Comparison of ENCODE assay signal across 22 cellular contexts in the genomic region with DNA sequence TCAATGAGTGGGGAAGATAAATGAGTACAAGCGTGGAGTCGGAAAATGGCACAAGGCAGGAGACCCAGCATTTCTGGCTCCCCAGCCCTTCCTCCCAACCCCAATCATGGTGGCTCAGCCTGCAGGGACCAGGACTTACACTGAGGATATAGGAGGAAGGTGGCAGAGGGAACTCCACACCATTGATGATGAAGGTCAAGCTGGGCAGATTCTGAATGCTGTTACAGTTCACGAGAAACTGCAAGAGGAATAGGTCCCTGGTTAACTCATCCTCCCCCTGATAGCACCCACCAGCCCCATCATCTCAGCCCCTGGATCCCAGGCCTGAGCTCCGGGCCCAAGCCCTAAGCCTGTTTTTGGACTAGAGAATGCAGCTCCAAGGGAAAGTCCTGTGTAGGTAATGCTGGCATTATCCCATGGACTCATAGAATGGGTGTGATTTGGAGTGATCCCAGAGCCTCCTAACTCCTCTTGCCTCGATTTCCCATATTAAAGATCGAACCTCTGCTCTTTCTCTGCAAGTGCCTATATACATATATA. TPM values are rescaled to one million over a fixed set of nuclear protein-coding genes. Genes with fewer than 3 reads are reported as not detected.
DNase-seq lines count a peak whose midpoint lies in the region; ATAC-seq, FAIRE-seq and TF ChIP-seq lines count a peak whose summit lies in the region.
"Had no signal": no experiment of that assay in that cellular context is flagged by ENCODE, and none has a peak within 500 bp of the region (broad histone marks: within the 10 kb centered on the region; RNA-seq: fewer than 3 reads in every experiment).

No MANE protein-coding gene starts in this region.

- no peak overlapping the region for H3K4me2 ChIP-seq in H1 (ENCODE audit: insufficient read depth in 1 of 2, low read depth in 2 of 2, low read length in 2 of 2)
- no peak overlapping the region for H3K4me2 ChIP-seq in trophoblast cell (ENCODE audit: low read length)
- H3K4me2 ChIP-seq: GM23338 had no signal

- no peaks in the 10 kb centered on the region for H3K79me1 ChIP-seq in H1 (ENCODE audit: low read depth, low read length)
- H3K79me1 ChIP-seq in trophoblast cell (ENCODE audit: low read length) = peaks cover 43% of the 10 kb centered on the region

- WGBS in H1 (ENCODE audit: extremely low coverage in 1 of 2, insufficient coverage in 1 of 2, insufficient read length in 1 of 2, insufficient replicate concordance in 2 of 2, low coverage in 1 of 2, low lambda C conversion rate in 2 of 2, missing lambda C conversion rate in 1 of 2), 2 experiments = 86% methylated on average over 6 of the region's 6 CpGs; no CpG with 5 or more reads in 1 of the 2 experiments
- WGBS in trophoblast cell (ENCODE audit: extremely low coverage, insufficient coverage, insufficient read length) = no CpG with 5 or more reads among the region's 6 CpGs
- 87 to 90% (median 89%) methylated on average over 6 of the region's 6 CpGs for WGBS in psoas muscle, 3 donors

- no peak for FAIRE-seq in H1 (lab: Jason Lieb, UNC)
- FAIRE-seq: GM12878, GM18507, H54 had no signal

- no peak for TF ChIP-seq POLR2A in H1 (IDR thresholded peaks at IDR 0.05; ENCODE audit: control extremely low read depth in 1 of 2, low read depth in 2 of 2, low read length in 2 of 2)

- POLR2A ChIA-PET in H1 (lab: Charles Lee; ENCODE audit: partially characterized antibody) = no interaction called here

- no peak overlapping the region for H4K12ac ChIP-seq in trophoblast cell (ENCODE audit: low read depth, low read length)

- no peak overlapping the region for H3K14ac ChIP-seq in H1 (ENCODE audit: insufficient read length)
- H3K14ac ChIP-seq in trophoblast cell (ENCODE audit: low read length) = no peak overlapping the region

- CTCF ChIA-PET in H1 (lab: Charles Lee; ENCODE audit: partially characterized antibody) = interaction anchor here (1.0 to 5.3 kb wide), 9 partner anchors 9 to 46 kb away, joined by 3 to 37 read pairs (median 6); a partner anchor contains a TSS

- H4K91ac ChIP-seq in H1 (replicated peaks; ENCODE audit: insufficient read length, low read length) = no peak overlapping the region
- H4K91ac ChIP-seq in trophoblast cell (ENCODE audit: low read depth, low read length) = no peak overlapping the region

- 0 out of 2 replicates have a peak overlapping the region, but pooled peaks have one; percentile 48 for H2BK20ac ChIP-seq in H1 (ENCODE audit: low read length)

- no peaks in the 10 kb centered on the region for H3K36me3 ChIP-seq in H1 (ENCODE audit: control insufficient read depth in 2 of 4, insufficient read depth in 4 of 4, low read length in 3 of 4)
- H3K36me3 ChIP-seq in lower lobe of right lung = no peaks in the 10 kb centered on the region
- H3K36me3 ChIP-seq in trophoblast cell (ENCODE audit: control insufficient read depth in 1 of 2, insufficient read depth in 2 of 2, low read length in 2 of 2) = no peaks in the 10 kb centered on the region
- no peaks in the 10 kb centered on the region for H3K36me3 ChIP-seq in psoas muscle (ENCODE audit: insufficient read depth in 1 of 2, low read depth in 1 of 2)
- H3K36me3 ChIP-seq: HAP-1 had no signal

- TF ChIP-seq EP300 in H1 (IDR thresholded peaks at IDR 0.05; ENCODE audit: borderline replicate concordance in 1 of 2, low read depth in 2 of 2, low read length in 2 of 2) = no peak

- no peak overlapping the region for H3K9ac ChIP-seq in H1 (replicated peaks in 1 of 4; ENCODE audit: extremely low read depth in 1 of 4, low read depth in 3 of 4, low read length in 3 of 4)
- no peak overlapping the region for H3K9ac ChIP-seq in trophoblast cell (ENCODE audit: low read length)

- DNase-seq in H1 (ENCODE audit: low read depth in 1 of 2, low spot score in 2 of 2) (no peak), lower lobe of right lung (peak; percentile 28), trophoblast cell (no peak), caudate nucleus (lab: John Stamatoyannopoulos, UW) (no peak), psoas muscle (no peak)
- DNase-seq: C1 segment of cervical spinal cord; Caco-2; CD8-positive, alpha-beta T cell; DMS 273 treated with DMSO at 0.1 percent for 48 hours; DMS79; EL; GDM1; HFFc6 had no signal

- H2BK15ac ChIP-seq in H1 (ENCODE audit: low read length) = no peak overlapping the region

- no peak for TF ChIP-seq RAD21 in H1 (IDR thresholded peaks at IDR 0.05 in 1 of 2, conservative IDR thresholded peaks at IDR 0.05 in 1 of 2; ENCODE audit: low read depth in 2 of 2, low read length in 2 of 2)

- ATAC-seq in lower lobe of right lung (no peak), psoas muscle (no peak), GM18861 (IDR thresholded peaks at IDR 0.05; ENCODE audit: unreplicated experiment) (no peak)
- ATAC-seq: CD8-positive, alpha-beta T cell; GM12878; GM23338 had no signal

- H2BK12ac ChIP-seq in H1 (ENCODE audit: low read depth, low read length) = no peak overlapping the region
- H2BK12ac ChIP-seq in trophoblast cell (ENCODE audit: low read length) = peak overlapping the region; percentile 15

- H3K56ac ChIP-seq in H1 (replicated peaks; ENCODE audit: insufficient read length, low read depth, low read length) = no peak overlapping the region

- H3K4me1 ChIP-seq in H1 (replicated peaks in 1 of 4; ENCODE audit: control insufficient read depth in 3 of 4, insufficient read depth in 4 of 4, low read length in 3 of 4) (peaks cover under 1 to 17% (median 12%) of the 10 kb centered on the region in 4 experiments), lower lobe of right lung (peaks cover 17% of the 10 kb centered on the region), trophoblast cell (ENCODE audit: control insufficient read depth in 1 of 2, insufficient read depth in 2 of 2, low read length in 2 of 2) (peaks cover 38 to 40% of the 10 kb centered on the region in 2 experiments), psoas muscle (peaks cover 8% of the 10 kb centered on the region)

- H4K8ac ChIP-seq in H1 (ENCODE audit: extremely low read depth, insufficient read depth, low read length) = no peak overlapping the region
- no peak overlapping the region for H4K8ac ChIP-seq in trophoblast cell (ENCODE audit: low read depth, low read length)

- H3K4me3 ChIP-seq in H1 (ENCODE audit: extremely low read depth in 1 of 4, insufficient read depth in 2 of 4, low read depth in 3 of 4, low read length in 4 of 4) (no peak overlapping the region), lower lobe of right lung (no peak overlapping the region), trophoblast cell (ENCODE audit: low read depth, low read length) (no peak overlapping the region), psoas muscle (no peak overlapping the region)
- H3K4me3 ChIP-seq: GM12878, GM23338, HAP-1 had no signal

- H4K5ac ChIP-seq in H1 (ENCODE audit: insufficient read length, low read depth, low read length) = no peak overlapping the region

- TF ChIP-seq CTCF in H1 (IDR thresholded peaks at IDR 0.05; ENCODE audit: control extremely low read depth in 1 of 3, insufficient read depth in 1 of 3, low read depth in 1 of 3, low read length in 3 of 3) (no peak), lower lobe of right lung (IDR thresholded peaks at IDR 0.05) (no peak), psoas muscle (IDR thresholded peaks at IDR 0.05) (no peak)

- H2AK5ac ChIP-seq in H1 (ENCODE audit: low read depth, low read length) (no peak overlapping the region), trophoblast cell (ENCODE audit: low read length) (no peak overlapping the region)

- H3K9me3 ChIP-seq in H1 (ENCODE audit: insufficient read depth in 2 of 2, low read depth in 1 of 2, low read length in 1 of 2) (no peaks in the 10 kb centered on the region), lower lobe of right lung (no peaks in the 10 kb centered on the region), trophoblast cell (ENCODE audit: insufficient read depth, low read depth, low read length) (no peaks in the 10 kb centered on the region), psoas muscle (no peaks in the 10 kb centered on the region)
- H3K9me3 ChIP-seq: Caco-2, HAP-1 had no signal

- H3K79me2 ChIP-seq in H1 (ENCODE audit: control insufficient read depth in 1 of 2, insufficient read depth in 2 of 2, low read length in 2 of 2) (no peaks in the 10 kb centered on the region), trophoblast cell (ENCODE audit: control insufficient read depth, insufficient read depth, low read length, poor library complexity) (peaks cover 10% of the 10 kb centered on the region)

- H2BK120ac ChIP-seq in H1 (replicated peaks; ENCODE audit: low read depth, low read length) = no peak overlapping the region
- no peak overlapping the region for H2BK120ac ChIP-seq in trophoblast cell (ENCODE audit: insufficient read depth, low read length, poor library complexity)

- H3K27ac ChIP-seq in H1 (ENCODE audit: low read depth, low read length) (no peak overlapping the region), lower lobe of right lung (no peak overlapping the region), trophoblast cell (ENCODE audit: low read depth, low read length) (no peak overlapping the region), caudate nucleus (ENCODE audit: low read depth, low read length) (no peak overlapping the region), psoas muscle (no peak overlapping the region)

- H3K23ac ChIP-seq in H1 (ENCODE audit: insufficient read length) = no peak overlapping the region
- H3K23ac ChIP-seq in trophoblast cell (ENCODE audit: low read length) = no peak overlapping the region

- intact Hi-C loops in lower lobe of right lung (cut with DNase I) (no loop called here), psoas muscle (cut with DNase I) (loop anchor here (2.0 to 5.0 kb wide), 2 partner anchors 39 to 40 kb away; a partner anchor contains a TSS)

- H3K27me3 ChIP-seq in H1 (replicated peaks in 1 of 4; ENCODE audit: control insufficient read depth in 3 of 4, extremely low read depth in 1 of 4, insufficient read depth in 3 of 4, low read length in 3 of 4) (peaks cover 0 to 8% (median 3%) of the 10 kb centered on the region in 4 experiments; a peak in 3 of 7 replicates), lower lobe of right lung (ENCODE audit: low read depth) (no peaks in the 10 kb centered on the region), trophoblast cell (ENCODE audit: insufficient read depth, low read length) (no peaks in the 10 kb centered on the region), psoas muscle (ENCODE audit: insufficient read depth in 3 of 3, low read length in 2 of 3) (no peaks in the 10 kb centered on the region)

- H3K4ac ChIP-seq in H1 (replicated peaks; ENCODE audit: insufficient read length, low read depth, low read length) (no peak overlapping the region), trophoblast cell (ENCODE audit: low read depth, low read length) (no peak overlapping the region)

- peaks cover 0 to 2% of the 10 kb centered on the region in 2 experiments for H4K20me1 ChIP-seq in H1 (replicated peaks in 1 of 2; ENCODE audit: control insufficient read depth in 1 of 2, insufficient read depth in 2 of 2, low read length in 2 of 2)

- H3K23me2 ChIP-seq in H1 (ENCODE audit: low read depth, low read length) = peaks cover 9% of the 10 kb centered on the region; the same call in 1 of the 2 replicates

- H3K18ac ChIP-seq in H1 (ENCODE audit: extremely low read depth, low read length) = no peak overlapping the region
- H3K18ac ChIP-seq in trophoblast cell (ENCODE audit: low read length) = no peak overlapping the region

- H2BK5ac ChIP-seq in H1 (ENCODE audit: low read depth, low read length) (no peak overlapping the region), trophoblast cell (ENCODE audit: low read depth, low read length, poor library complexity) (no peak overlapping the region)

- H2AFZ ChIP-seq in H1 (ENCODE audit: low read length) = no peak overlapping the region
- H2AFZ ChIP-seq in trophoblast cell (ENCODE audit: insufficient read depth, low read length, poor library complexity) = no peak overlapping the region
- H2AFZ ChIP-seq: GM23338 had no signal

RNA-seq across cellular contexts. Expression of a gene that starts 2.3 kb away (rescaled TPM):
- 2.3 and 2.4 TPM in 2 replicates for total RNA-seq in H1 (2021; fragmentation: NEBNext Ultra II Directional; extraction: Animal tissue kit (Norgen Biotek cat#: 25700))
- polyA plus RNA-seq in H1 (2011; rRNA removed) (5.9 and 6.7 TPM in 2 replicates), psoas muscle (10 to 100 TPM; 16.1 to 65.2 (median 51.6) TPM)
- 4.6 TPM for polyA plus RNA-seq in H1 (2011; cell fraction: cytosol; rRNA removed)
- 7.6 TPM for polyA plus RNA-seq in H1 (2011; cell fraction: nucleus; rRNA removed)
- polyA plus RNA-seq in H1 (2012, experiment 1 of 2) = 2.1 to 6.8 TPM (median 4.1 TPM) in 4 replicates
- polyA plus RNA-seq in H1 (2012, experiment 2 of 2) = 2.7 TPM
- 0.71 TPM for polyA plus RNA-seq in H1 (2013, experiment 1 of 2)
- 0.61 TPM for polyA plus RNA-seq in H1 (2013, experiment 2 of 2)
- polyA minus RNA-seq in H1 (2011; rRNA and poly(A)+ RNA removed) = 1.9 and 4.6 TPM in 2 replicates
- 3.2 TPM for polyA minus RNA-seq in H1 (2011; cell fraction: cytosol; rRNA and poly(A)+ RNA removed)
- 2.8 TPM for polyA minus RNA-seq in H1 (2011; cell fraction: nucleus; rRNA and poly(A)+ RNA removed)
- total RNA-seq in lower lobe of right lung (36.5 TPM), psoas muscle (10 to 100 TPM; 35.4 to 64.3 (median 39.8) TPM)
- 25.4 and 27.9 TPM in 2 replicates for polyA plus RNA-seq in trophoblast cell (2013)

RNA-seq across cellular contexts. Expression of a gene that starts 9.5 kb away (rescaled TPM):
- not detected in 2 replicates for total RNA-seq in H1 (2021; fragmentation: NEBNext Ultra II Directional; extraction: Animal tissue kit (Norgen Biotek cat#: 25700))
- polyA plus RNA-seq in H1 (2011; rRNA removed) (0.09 and 0.25 TPM in 2 replicates), psoas muscle (1 to 10 TPM in 1 of 3 donors, under 1 TPM in 1, not detected in 1; 0.48 to 1.0 TPM)
- polyA plus RNA-seq in H1 (2011; cell fraction: cytosol; rRNA removed) = 0.22 TPM
- 0.21 TPM for polyA plus RNA-seq in H1 (2011; cell fraction: nucleus; rRNA removed)
- polyA plus RNA-seq in H1 (2012, experiment 1 of 2) = 0.23 TPM in 1 of 4 replicates, not detected in the others
- polyA plus RNA-seq in H1 (2012, experiment 2 of 2) = 0.13 TPM
- 0.04 TPM for polyA plus RNA-seq in H1 (2013, experiment 1 of 2)
- 0.07 TPM for polyA plus RNA-seq in H1 (2013, experiment 2 of 2)
- not detected in 2 replicates for polyA minus RNA-seq in H1 (2011; rRNA and poly(A)+ RNA removed)
- not detected for polyA minus RNA-seq in H1 (2011; cell fraction: cytosol; rRNA and poly(A)+ RNA removed)
- not detected for polyA minus RNA-seq in H1 (2011; cell fraction: nucleus; rRNA and poly(A)+ RNA removed)
- total RNA-seq in lower lobe of right lung (947 TPM), psoas muscle (not detected)
- 14.2 and 17.6 TPM in 2 replicates for polyA plus RNA-seq in trophoblast cell (2013)
- total RNA-seq: A172; A673; CD8-positive, alpha-beta T cell; GM23338; HFFc6 had no signal
- polyA plus RNA-seq: BJ, GM12878, GM23338 had no signal

RNA-seq across cellular contexts. Expression of a gene that starts 42.0 kb away (rescaled TPM):
- total RNA-seq in H1 (2021; fragmentation: NEBNext Ultra II Directional; extraction: Animal tissue kit (Norgen Biotek cat#: 25700)) = 3.4 and 3.9 TPM in 2 replicates
- polyA plus RNA-seq in H1 (2011; rRNA removed) = 4.4 and 8.4 TPM in 2 replicates
- polyA plus RNA-seq in H1 (2011; cell fraction: cytosol; rRNA removed) = 5.4 TPM
- polyA plus RNA-seq in H1 (2011; cell fraction: nucleus; rRNA removed) = 14.9 TPM
- polyA plus RNA-seq in H1 (2012, experiment 1 of 2) = 1.3 to 4.2 TPM (median 3.1 TPM) in 4 replicates
- 4.2 TPM for polyA plus RNA-seq in H1 (2012, experiment 2 of 2)
- polyA plus RNA-seq in H1 (2013, experiment 1 of 2) = 2.8 TPM
- polyA plus RNA-seq in H1 (2013, experiment 2 of 2) = 2.5 TPM
- polyA minus RNA-seq in H1 (2011; rRNA and poly(A)+ RNA removed) = 1.1 and 2.8 TPM in 2 replicates
- 3.6 TPM for polyA minus RNA-seq in H1 (2011; cell fraction: cytosol; rRNA and poly(A)+ RNA removed)
- 3.2 TPM for polyA minus RNA-seq in H1 (2011; cell fraction: nucleus; rRNA and poly(A)+ RNA removed)
- total RNA-seq in lower lobe of right lung = 5.9 TPM
- 3.6 and 4.1 TPM in 2 replicates for polyA plus RNA-seq in trophoblast cell (2013)
- 1 to 10 TPM; 4.0 to 6.5 (median 5.4) TPM for total RNA-seq in psoas muscle
- polyA plus RNA-seq in psoas muscle = 1 to 10 TPM; 4.0 to 6.8 (median 4.5) TPM

RNA-seq across cellular contexts. Expression of a gene that starts 42.9 kb away (rescaled TPM):
- 0.67 and 1.4 TPM in 2 replicates for total RNA-seq in H1 (2021; fragmentation: NEBNext Ultra II Directional; extraction: Animal tissue kit (Norgen Biotek cat#: 25700))
- polyA plus RNA-seq in H1 (2011; rRNA removed) (0.32 and 0.38 TPM in 2 replicates), psoas muscle (under 1 TPM in 2 of 3 donors, not detected in 1; 0.49 to 0.70 TPM)
- 0.32 TPM for polyA plus RNA-seq in H1 (2011; cell fraction: cytosol; rRNA removed)
- 2.4 TPM for polyA plus RNA-seq in H1 (2011; cell fraction: nucleus; rRNA removed)
- 0.41 to 1.4 TPM (median 0.87 TPM) in 4 replicates for polyA plus RNA-seq in H1 (2012, experiment 1 of 2)
- not detected for polyA plus RNA-seq in H1 (2012, experiment 2 of 2)
- polyA plus RNA-seq in H1 (2013, experiment 1 of 2) = 0.57 TPM
- 0.22 TPM for polyA plus RNA-seq in H1 (2013, experiment 2 of 2)
- not detected in 2 replicates for polyA minus RNA-seq in H1 (2011; rRNA and poly(A)+ RNA removed)
- polyA minus RNA-seq in H1 (2011; cell fraction: cytosol; rRNA and poly(A)+ RNA removed) = not detected
- 2.4 TPM for polyA minus RNA-seq in H1 (2011; cell fraction: nucleus; rRNA and poly(A)+ RNA removed)
- total RNA-seq in lower lobe of right lung (12.1 TPM), psoas muscle (under 1 TPM in 3 of 4 donors, not detected in 1; 0.46 to 0.92 (median 0.80) TPM)
- 0.29 and 0.36 TPM in 2 replicates for polyA plus RNA-seq in trophoblast cell (2013)
- total RNA-seq: A172; A673; CD8-positive, alpha-beta T cell had no signal

RNA-seq across cellular contexts. Expression of a gene that starts 49.8 kb away (rescaled TPM):
- 216 and 228 TPM in 2 replicates for total RNA-seq in H1 (2021; fragmentation: NEBNext Ultra II Directional; extraction: Animal tissue kit (Norgen Biotek cat#: 25700))
- polyA plus RNA-seq in H1 (2011; rRNA removed) (457 and 560 TPM in 2 replicates), psoas muscle (100 to 1,000 TPM; 240 to 403 (median 305) TPM)
- 411 TPM for polyA plus RNA-seq in H1 (2011; cell fraction: cytosol; rRNA removed)
- 121 TPM for polyA plus RNA-seq in H1 (2011; cell fraction: nucleus; rRNA removed)
- 269 to 362 TPM (median 306 TPM) in 4 replicates for polyA plus RNA-seq in H1 (2012, experiment 1 of 2)
- 244 TPM for polyA plus RNA-seq in H1 (2012, experiment 2 of 2)
- 295 TPM for polyA plus RNA-seq in H1 (2013, experiment 1 of 2)
- polyA plus RNA-seq in H1 (2013, experiment 2 of 2) = 293 TPM
- 89.9 and 99.3 TPM in 2 replicates for polyA minus RNA-seq in H1 (2011; rRNA and poly(A)+ RNA removed)
- polyA minus RNA-seq in H1 (2011; cell fraction: cytosol; rRNA and poly(A)+ RNA removed) = 36.2 TPM
- polyA minus RNA-seq in H1 (2011; cell fraction: nucleus; rRNA and poly(A)+ RNA removed) = 41.6 TPM
- total RNA-seq in lower lobe of right lung (134 TPM), psoas muscle (100 to 1,000 TPM; 156 to 181 (median 168) TPM)
- polyA plus RNA-seq in trophoblast cell (2013) = 214 and 233 TPM in 2 replicates

Comparison
In these comparisons a context has a peak if more than half of its experiments do, and no peak if none do; other contexts are left out.
1. RNA of a gene that starts 2.3 kb away (total RNA-seq): 35.4 to 64.3 TPM in psoas muscle and 36.5 TPM in lower lobe of right lung (single experiment); 2.3 to 2.4 TPM in H1; every median in the first group is over 10 times any median in the second.
2. RNA of a gene that starts 9.5 kb away (total RNA-seq): 947 TPM in lower lobe of right lung (single experiment); not detected in H1 and not detected in psoas muscle; every median in the first group is over 100 times any median in the second.